Comparison of ENCODE assay signal across 8 cellular contexts in genomic region chr16:425082-425718, GRCh38.
A peak's percentile ranks its signal among the peaks of the same experiment; 100 is the strongest.
DNase-seq lines count a peak whose midpoint lies in the region; ATAC-seq and TF ChIP-seq lines count a peak whose summit lies in the region.

Gene RAB11FIP3, plus strand, starts transcription at chr16:425649. Its CDS starts 358 bp downstream, at chr16:426007.

- ATAC-seq in HG02973 (IDR thresholded peaks at IDR 0.05; ENCODE audit: unreplicated experiment) = peak; percentile 81

- peak within 1 kb of the TSS; percentile 76 for H3K27ac ChIP-seq in VCaP

- DNase-seq in SIG-M5 treated with dmso at 0.1 percent for 504 hours (lab: John Stamatoyannopoulos, UW; ENCODE audit: unreplicated experiment) = peak; percentile 70
- no peak for DNase-seq in SIG-M5 (lab: John Stamatoyannopoulos, UW)
- DNase-seq in NCI-H2107 (lab: John Stamatoyannopoulos, UW) = peak; percentile 38
- DNase-seq in T47D (ENCODE audit: low read depth in 1 of 2, low spot score in 1 of 2) = peak; percentile 73 to 87
- peak; percentile 94 for DNase-seq in iPS-NIHi7 (ENCODE audit: extremely low spot score)
- DNase-seq in smooth muscle cell of the brain vasculature (ENCODE audit: low read depth, low spot score) = peak; percentile 29

- peak; percentile 31; the same call in 1 of the 2 replicates for TF ChIP-seq CTCF in VCaP (conservative IDR thresholded peaks at IDR 0.05)

- in situ Hi-C loops in T47D (cut with HindIII; ENCODE audit: low pct_unique_long_range_greater_than_20kb, low sequenced_read_pairs) = no loop called here
